16 cellular contexts compared by ENCODE assay signal in the genomic region with DNA sequence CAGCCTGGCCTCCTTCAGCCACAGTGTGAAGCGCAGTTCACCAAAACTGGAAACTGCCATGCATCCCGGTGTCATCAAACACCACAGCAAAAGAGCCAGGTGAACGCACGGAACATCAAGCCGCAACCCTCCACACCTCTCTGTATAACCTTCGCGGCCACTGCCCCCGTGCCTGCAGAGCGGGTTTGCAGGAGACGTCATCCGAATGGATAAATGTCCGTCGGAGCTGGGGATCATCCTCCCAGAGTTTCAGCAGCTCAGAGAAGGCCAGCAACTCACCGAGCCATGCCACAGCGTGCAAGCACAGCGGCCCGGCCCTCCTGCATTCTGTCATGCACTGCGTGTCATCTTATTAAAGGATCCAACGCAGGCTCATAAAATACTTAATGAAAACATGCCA.
DNase-seq lines count a peak whose midpoint lies in the region; ATAC-seq, FAIRE-seq and TF ChIP-seq lines count a peak whose summit lies in the region.
"Had no signal": no experiment of that assay in that cellular context is flagged by ENCODE, and none has a peak within 500 bp of the region (broad histone marks: within the 10 kb centered on the region; RNA-seq: fewer than 3 reads in every experiment).

No MANE protein-coding gene starts in this region.

- peak overlapping the region; percentile 88; the same call in 1 of the 2 replicates for H2BK15ac ChIP-seq in H1 (ENCODE audit: low read length)

- peaks cover 9% of the 10 kb centered on the region for H3K9me3 Mint-ChIP-seq in nephron progenitor cell
- H3K9me3 Mint-ChIP-seq: CD4-positive, alpha-beta T cell had no signal

- no peak for TF ChIP-seq EP300 in H1 (IDR thresholded peaks at IDR 0.05; ENCODE audit: borderline replicate concordance in 1 of 2, low read depth in 2 of 2, low read length in 2 of 2)

- peak; percentile 58 for DNase-seq in cardiac septum (ENCODE audit: low spot score)
- no peak for DNase-seq in left ventricle myocardium inferior
- no peak for DNase-seq in H1 (ENCODE audit: low read depth in 1 of 2, low spot score in 2 of 2)
- DNase-seq in nephron progenitor cell: no peak
- DNase-seq in left lung: no peak
- DNase-seq in mammary epithelial cell: no peak
- DNase-seq in foreskin keratinocyte: no peak
- DNase-seq: 8988T; AML-193; C1 segment of cervical spinal cord; Calu3; CD4-positive, alpha-beta T cell; DMS 273 treated with DMSO at 0.1 percent for 48 hours; GM23248 had no signal

- H3K79me2 ChIP-seq in H1 (ENCODE audit: control insufficient read depth in 1 of 2, insufficient read depth in 2 of 2, low read length in 2 of 2): no peaks in the 10 kb centered on the region
- no peaks in the 10 kb centered on the region for H3K79me2 ChIP-seq in mammary epithelial cell (ENCODE audit: insufficient read depth, low read length)

- H3K4me1 ChIP-seq in left ventricle myocardium inferior (no peaks in the 10 kb centered on the region), H1 (replicated peaks in 1 of 4; ENCODE audit: control insufficient read depth in 3 of 4, insufficient read depth in 4 of 4, low read length in 3 of 4) (peaks cover 2 to 8% (median 4%) of the 10 kb centered on the region in 4 experiments; a peak in 6 of 7 replicates), left lung (no peaks in the 10 kb centered on the region), mammary epithelial cell (ENCODE audit: insufficient read depth, low read length) (no peaks in the 10 kb centered on the region), foreskin keratinocyte (no peaks in the 10 kb centered on the region)

- peak overlapping the region; percentile 36 for H3K27ac Mint-ChIP-seq in nephron progenitor cell
- H3K27ac Mint-ChIP-seq: CD4-positive, alpha-beta T cell had no signal

- no peak for TF ChIP-seq RAD21 in H1 (IDR thresholded peaks at IDR 0.05 in 1 of 2, conservative IDR thresholded peaks at IDR 0.05 in 1 of 2; ENCODE audit: low read depth in 2 of 2, low read length in 2 of 2)

- no peak overlapping the region for H2AK5ac ChIP-seq in H1 (ENCODE audit: low read depth, low read length)

- in situ Hi-C loops in mammary epithelial cell (cut with MboI; ENCODE audit: low sequenced_read_pairs in 2 of 2): no loop called here

- peaks cover 6% of the 10 kb centered on the region for H3K23me2 ChIP-seq in H1 (ENCODE audit: low read depth, low read length)

- no peak overlapping the region for H3K14ac ChIP-seq in H1 (ENCODE audit: insufficient read length)

- H2AFZ ChIP-seq in H1 (ENCODE audit: low read length): no peak overlapping the region
- no peak overlapping the region for H2AFZ ChIP-seq in mammary epithelial cell (ENCODE audit: low read depth, low read length)
- H2AFZ ChIP-seq: GM23248 had no signal

- TF ChIP-seq CTCF in left ventricle myocardium inferior (IDR thresholded peaks at IDR 0.05; ENCODE audit: borderline replicate concordance): no peak
- no peak for TF ChIP-seq CTCF in H1 (IDR thresholded peaks at IDR 0.05; ENCODE audit: control extremely low read depth in 1 of 3, insufficient read depth in 1 of 3, low read depth in 1 of 3, low read length in 3 of 3)
- no peak for TF ChIP-seq CTCF in nephron progenitor cell (IDR thresholded peaks at IDR 0.05)
- TF ChIP-seq CTCF in left lung (IDR thresholded peaks at IDR 0.05): no peak
- TF ChIP-seq CTCF in mammary epithelial cell (conservative IDR thresholded peaks at IDR 0.05 in 1 of 2, IDR thresholded peaks at IDR 0.05 in 1 of 2; ENCODE audit: extremely low read depth in 1 of 2, insufficient read depth in 1 of 2, low read depth in 1 of 2, low read length in 2 of 2): no peak
- TF ChIP-seq CTCF in foreskin keratinocyte (conservative IDR thresholded peaks at IDR 0.05): no peak

- peaks cover 13% of the 10 kb centered on the region for H3K9me3 ChIP-seq in left ventricle myocardium inferior (replicated peaks)
- H3K9me3 ChIP-seq in H1 (ENCODE audit: insufficient read depth in 2 of 2, low read depth in 1 of 2, low read length in 1 of 2): 0 out of 4 replicates have a peak, but pooled peaks cover 0 to 3% of the 10 kb centered on the region in 2 experiments
- no peaks in the 10 kb centered on the region for H3K9me3 ChIP-seq in left lung
- peaks cover 49% of the 10 kb centered on the region for H3K9me3 ChIP-seq in mammary epithelial cell (replicated peaks; ENCODE audit: insufficient read depth, low read length)
- H3K9me3 ChIP-seq: HAP-1 had no signal

- no peak overlapping the region; the same call in 1 of the 2 replicates for H2BK5ac ChIP-seq in H1 (ENCODE audit: low read depth, low read length)

- H3K9ac ChIP-seq in H1 (replicated peaks in 1 of 4; ENCODE audit: extremely low read depth in 1 of 4, low read depth in 3 of 4, low read length in 3 of 4) (no peak overlapping the region), mammary epithelial cell (ENCODE audit: insufficient read depth, low read length) (no peak overlapping the region)
- H3K9ac ChIP-seq: GM23248 had no signal

- H3K23ac ChIP-seq in H1 (ENCODE audit: insufficient read length): no peak overlapping the region

- no peak overlapping the region for H2BK120ac ChIP-seq in H1 (replicated peaks; ENCODE audit: low read depth, low read length)

- no peak overlapping the region for H4K5ac ChIP-seq in H1 (ENCODE audit: insufficient read length, low read depth, low read length)

- ATAC-seq in HG03159 (IDR thresholded peaks at IDR 0.05; ENCODE audit: unreplicated experiment) (no peak), left lung (no peak), foreskin keratinocyte (no peak)

- peak overlapping the region; percentile 4 for H3K4ac ChIP-seq in H1 (replicated peaks; ENCODE audit: insufficient read length, low read depth, low read length)

- H3K4me3 ChIP-seq in left ventricle myocardium inferior: no peak overlapping the region
- no peak overlapping the region for H3K4me3 ChIP-seq in H1 (ENCODE audit: extremely low read depth in 1 of 4, insufficient read depth in 2 of 4, low read depth in 3 of 4, low read length in 4 of 4)
- H3K4me3 ChIP-seq in left lung: no peak overlapping the region
- no peak overlapping the region for H3K4me3 ChIP-seq in mammary epithelial cell (replicated peaks in 1 of 3; ENCODE audit: insufficient read depth in 1 of 3, low read depth in 2 of 3, low read length in 3 of 3)
- H3K4me3 ChIP-seq: GM23248, HAP-1 had no signal

- peaks cover 84% of the 10 kb centered on the region for H3K4me1 Mint-ChIP-seq in nephron progenitor cell

- CTCF ChIA-PET in H1 (lab: Charles Lee; ENCODE audit: partially characterized antibody): interaction anchor here (1.7 to 2.1 kb wide), 2 partner anchors 11 to 17 kb away, joined by 4 read pairs; no protein-coding TSS in a partner anchor
- CTCF ChIA-PET in mammary epithelial cell (lab: Charles Lee; ENCODE audit: low non-redundant PET): no interaction called here

- no peaks in the 10 kb centered on the region for H3K36me3 Mint-ChIP-seq in nephron progenitor cell (ENCODE audit: low read depth)

- no peak for TF ChIP-seq POLR2A in H1 (IDR thresholded peaks at IDR 0.05; ENCODE audit: control extremely low read depth in 1 of 2, low read depth in 2 of 2, low read length in 2 of 2)

- dilution Hi-C loops in mammary epithelial cell (cut with HindIII; ENCODE audit: low sequenced_read_pairs): no loop called here

- BruUV-seq in mammary epithelial cell (replicated peaks; lab: Mats Ljungman, UMichigan): no TSS peak

- H3K27me3 Mint-ChIP-seq in nephron progenitor cell (ENCODE audit: low read depth, poor library complexity): peaks cover 22% of the 10 kb centered on the region
- H3K27me3 Mint-ChIP-seq: CD4-positive, alpha-beta T cell had no signal

- no peak overlapping the region for H4K8ac ChIP-seq in H1 (ENCODE audit: extremely low read depth, insufficient read depth, low read length)

- intact Hi-C loops in cardiac septum (cut with DNase I): no loop called here
- intact Hi-C loops in left ventricle myocardium inferior (cut with micrococcal nuclease): no loop called here
- intact Hi-C loops in left lung (cut with DNase I): no loop called here
- intact Hi-C loops in mammary epithelial cell (cut with micrococcal nuclease): no loop called here

- no peak overlapping the region for H3K56ac ChIP-seq in H1 (replicated peaks; ENCODE audit: insufficient read length, low read depth, low read length)

- no peak for FAIRE-seq in H1 (lab: Jason Lieb, UNC)

- peak overlapping the region; percentile 19; the same call in 1 of the 2 replicates for H3K18ac ChIP-seq in H1 (ENCODE audit: extremely low read depth, low read length)

- H3K27ac ChIP-seq in left ventricle myocardium inferior (replicated peaks) (no peak overlapping the region), H1 (ENCODE audit: low read depth, low read length) (no peak overlapping the region), left lung (no peak overlapping the region), mammary epithelial cell (ENCODE audit: insufficient read depth, low read depth, low read length) (no peak overlapping the region), foreskin keratinocyte (no peak overlapping the region)
- H3K27ac ChIP-seq: GM23248 had no signal

- WGBS in H1 (ENCODE audit: extremely low coverage in 1 of 2, insufficient coverage in 1 of 2, insufficient read length in 1 of 2, insufficient replicate concordance in 2 of 2, low coverage in 1 of 2, low lambda C conversion rate in 2 of 2, missing lambda C conversion rate in 1 of 2), 2 experiments: 87% methylated on average over 19 of the region's 19 CpGs; no CpG with 5 or more reads in 1 of the 2 experiments
- 36% methylated on average over 10 of the region's 19 CpGs for WGBS in mammary epithelial cell (ENCODE audit: low coverage, missing lambda C conversion rate)

- no peak overlapping the region for H3K4me2 ChIP-seq in H1 (ENCODE audit: insufficient read depth in 1 of 2, low read depth in 2 of 2, low read length in 2 of 2)
- H3K4me2 ChIP-seq in mammary epithelial cell (ENCODE audit: insufficient read depth, low read depth, low read length): no peak overlapping the region

- no peak overlapping the region for H3K4me3 Mint-ChIP-seq in nephron progenitor cell
- H3K4me3 Mint-ChIP-seq: CD4-positive, alpha-beta T cell had no signal

- H3K27me3 ChIP-seq in left ventricle myocardium inferior (ENCODE audit: low read depth) (peaks cover 52% of the 10 kb centered on the region), H1 (replicated peaks in 1 of 4; ENCODE audit: control insufficient read depth in 3 of 4, extremely low read depth in 1 of 4, insufficient read depth in 3 of 4, low read length in 3 of 4) (no peaks in the 10 kb centered on the region), left lung (peaks cover 0 to 20% of the 10 kb centered on the region in 2 donors), mammary epithelial cell (ENCODE audit: insufficient read depth, low read length) (no peaks in the 10 kb centered on the region), foreskin keratinocyte (no peaks in the 10 kb centered on the region)

- H4K20me1 ChIP-seq in H1 (replicated peaks in 1 of 2; ENCODE audit: control insufficient read depth in 1 of 2, insufficient read depth in 2 of 2, low read length in 2 of 2) (no peaks in the 10 kb centered on the region), mammary epithelial cell (ENCODE audit: insufficient read depth, low read length) (no peaks in the 10 kb centered on the region)

- no peaks in the 10 kb centered on the region for H3K36me3 ChIP-seq in left ventricle myocardium inferior
- no peaks in the 10 kb centered on the region for H3K36me3 ChIP-seq in H1 (ENCODE audit: control insufficient read depth in 2 of 4, insufficient read depth in 4 of 4, low read length in 3 of 4)
- H3K36me3 ChIP-seq in left lung: no peaks in the 10 kb centered on the region
- no peaks in the 10 kb centered on the region for H3K36me3 ChIP-seq in mammary epithelial cell (ENCODE audit: insufficient read depth, low read length)
- H3K36me3 ChIP-seq: HAP-1 had no signal

- no peaks in the 10 kb centered on the region for H3K79me1 ChIP-seq in H1 (ENCODE audit: low read depth, low read length)

- peak overlapping the region; percentile 84; the same call in 1 of the 2 replicates for H2BK12ac ChIP-seq in H1 (ENCODE audit: low read depth, low read length)

- H2BK20ac ChIP-seq in H1 (ENCODE audit: low read length): no peak overlapping the region

- no peak overlapping the region for H4K91ac ChIP-seq in H1 (replicated peaks; ENCODE audit: insufficient read length, low read length)

- POLR2A ChIA-PET in H1 (lab: Charles Lee; ENCODE audit: partially characterized antibody): no interaction called here
